ENCODE assay signal across 27 cellular contexts in genomic region chr4:6396696-6397236, GRCh38.
"Had no signal": no experiment of that assay in that cellular context is flagged by ENCODE, and none has a peak within 500 bp of the region (broad histone marks: within the 10 kb centered on the region; RNA-seq: fewer than 3 reads in every experiment).

No MANE protein-coding gene starts in this region.

- H3K4me1 ChIP-seq: heart left ventricle, left ventricle myocardium inferior, pancreas, prostate gland, stomach, thyroid gland, transverse colon, upper lobe of left lung had no signal

- H3K9me3 ChIP-seq: heart left ventricle, left ventricle myocardium inferior, pancreas, prostate gland, stomach, testis, thyroid gland, transverse colon, upper lobe of left lung had no signal

- ATAC-seq: heart left ventricle; naive thymus-derived CD4-positive, alpha-beta T cell; pancreas; sciatic nerve; stimulated activated naive B cell treated with anti-CD40 and anti-IgM and Interleukin-4, amounts not matched to agents 10 μg/mL and 1 μg/mL and 100 μg/mL, for 72 hours; stimulated activated naive CD8-positive, alpha-beta T cell treated with anti-CD3 and anti-CD28 coated beads, Interleukin-15, Interleukin-2, amounts not matched to agents 100 U/mL and 50 U/mL, for 24 hours had no signal

- H3K36me3 Mint-ChIP-seq: immature natural killer cell; mesothelial cell of epicardium; naive thymus-derived CD4-positive, alpha-beta T cell; stimulated activated naive B cell treated with anti-CD40 and anti-IgM and Interleukin-4, amounts not matched to agents 10 μg/mL and 1 μg/mL and 100 μg/mL, for 72 hours had no signal

- H3K9me3 Mint-ChIP-seq: immature natural killer cell; mesothelial cell of epicardium; naive thymus-derived CD4-positive, alpha-beta T cell; nephron; neural crest cell; stimulated activated naive B cell treated with anti-CD40 and anti-IgM and Interleukin-4, amounts not matched to agents 10 μg/mL and 1 μg/mL and 100 μg/mL, for 72 hours had no signal

- H3K27ac Mint-ChIP-seq: immature natural killer cell; mesothelial cell of epicardium; naive thymus-derived CD4-positive, alpha-beta T cell; nephron; stimulated activated naive B cell treated with anti-CD40 and anti-IgM and Interleukin-4, amounts not matched to agents 10 μg/mL and 1 μg/mL and 100 μg/mL, for 72 hours had no signal

- H3K4me1 Mint-ChIP-seq: immature natural killer cell; mesothelial cell of epicardium; naive thymus-derived CD4-positive, alpha-beta T cell; neural crest cell had no signal

- H3K4me3 ChIP-seq: heart left ventricle, left ventricle myocardium inferior, lung, pancreas, prostate gland, skin epidermis, stomach, testis, thyroid gland, transverse colon, upper lobe of left lung had no signal

- DNase-seq: hypothalamus; immature natural killer cell; left ventricle myocardium inferior; mesendoderm; naive thymus-derived CD4-positive, alpha-beta T cell; retina; right cardiac atrium; stimulated activated CD4-positive, alpha-beta T cell treated with anti-CD3 and anti-CD28 coated beads, Interleukin-12 subunit alpha, Interleukin-12 subunit beta, amount 100 ng/mL, for 4 hours; stimulated activated CD4-positive, alpha-beta T cell treated with anti-CD3 and anti-CD28 coated beads, Interleukin-15, amount 100 ng/mL, for 24 hours; stimulated activated CD4-positive, alpha-beta T cell treated with anti-CD3 and anti-CD28 coated beads, Interleukin-2, amount 100 ng/mL, for 24 hours; stimulated activated CD4-positive, alpha-beta T cell treated with anti-CD3 and anti-CD28 coated beads, Interleukin-4, amount 100 ng/mL, for 1 hour; stimulated activated naive B cell treated with anti-CD40 and anti-IgM and Interleukin-4, amounts not matched to agents 10 μg/mL and 1 μg/mL and 100 μg/mL, for 72 hours; stimulated activated naive CD8-positive, alpha-beta T cell treated with anti-CD3 and anti-CD28 coated beads, Interleukin-15, Interleukin-2, amounts not matched to agents 100 U/mL and 50 U/mL, for 24 hours; stomach; testis; thyroid gland; transverse colon; upper lobe of left lung had no signal

- H3K4me3 Mint-ChIP-seq: immature natural killer cell; mesothelial cell of epicardium; naive thymus-derived CD4-positive, alpha-beta T cell; nephron; neural crest cell; stimulated activated naive B cell treated with anti-CD40 and anti-IgM and Interleukin-4, amounts not matched to agents 10 μg/mL and 1 μg/mL and 100 μg/mL, for 72 hours had no signal

- H3K36me3 ChIP-seq: heart left ventricle, left ventricle myocardium inferior, pancreas, prostate gland, stomach, thyroid gland, transverse colon, upper lobe of left lung had no signal
